Comparison of ENCODE assay signal across 13 cellular contexts in the genomic region with DNA sequence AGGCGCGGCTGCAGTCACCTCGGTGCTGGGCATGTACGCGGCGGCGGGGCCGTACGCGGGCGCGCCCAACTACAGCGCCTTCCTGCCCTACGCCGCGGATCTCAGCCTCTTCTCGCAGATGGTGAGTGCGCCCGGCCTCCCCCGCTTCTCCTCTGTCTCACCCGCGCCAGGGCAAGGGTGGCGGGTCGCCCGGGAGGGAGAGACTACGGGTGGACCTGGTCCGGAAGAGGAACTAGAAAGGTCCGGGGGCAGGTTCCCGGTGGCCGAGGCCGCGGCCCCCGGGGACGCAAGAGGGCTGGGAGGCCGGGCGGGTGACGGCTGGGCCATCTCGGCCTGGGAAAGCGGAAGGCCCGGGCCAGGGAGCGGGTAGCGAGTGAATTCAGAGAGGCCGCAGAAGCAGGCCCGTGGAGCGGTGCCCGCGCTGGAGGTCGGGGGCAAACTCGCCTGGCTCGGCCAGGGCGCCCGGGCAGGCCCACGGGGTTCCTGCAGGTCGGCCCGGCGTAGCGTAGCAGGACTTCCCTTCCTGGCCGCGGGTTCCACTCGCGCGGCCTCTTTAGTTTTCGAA. TPM values are rescaled to one million over a fixed set of nuclear protein-coding genes. Genes with fewer than 3 reads are reported as not detected.
DNase-seq lines count a peak whose midpoint lies in the region; ATAC-seq and TF ChIP-seq lines count a peak whose summit lies in the region.
"Had no signal": no experiment of that assay in that cellular context is flagged by ENCODE, and none has a peak within 500 bp of the region (broad histone marks: within the 10 kb centered on the region; RNA-seq: fewer than 3 reads in every experiment).

No MANE protein-coding gene starts in this region.

- no peaks in the 10 kb centered on the region for H3K9me3 ChIP-seq in RWPE2 (ENCODE audit: severe bottlenecking)
- H3K9me3 ChIP-seq in psoas muscle: no peaks in the 10 kb centered on the region
- H3K9me3 ChIP-seq: gastroesophageal sphincter had no signal

- H3K36me3 ChIP-seq in RWPE2 (ENCODE audit: low read depth) (no peaks in the 10 kb centered on the region), psoas muscle (ENCODE audit: insufficient read depth in 1 of 2, low read depth in 1 of 2) (no peaks in the 10 kb centered on the region)
- H3K36me3 ChIP-seq: gastroesophageal sphincter had no signal

- H3K27me3 Mint-ChIP-seq in glutamatergic neuron (ENCODE audit: unreplicated experiment) (peaks cover 42% of the 10 kb centered on the region), osteocyte (ENCODE audit: unreplicated experiment) (peaks cover 8% of the 10 kb centered on the region)

- H3K27me3 ChIP-seq in RWPE2 (ENCODE audit: insufficient read depth, poor library complexity, severe bottlenecking): peaks cover 58% of the 10 kb centered on the region
- peaks cover 7 to 97% (median 56%) of the 10 kb centered on the region in 3 donors for H3K27me3 ChIP-seq in psoas muscle (ENCODE audit: insufficient read depth in 3 of 3, low read length in 2 of 3)

- H3K4me3 ChIP-seq in RWPE2 (ENCODE audit: severe bottlenecking) (peak overlapping the region; percentile 32), psoas muscle (no peak overlapping the region)

- TF ChIP-seq CTCF in GM10266 (IDR thresholded peaks at IDR 0.05; ENCODE audit: control insufficient read depth, insufficient read depth, low read depth, missing control alignments) (no peak), RWPE2 (IDR thresholded peaks at IDR 0.05; ENCODE audit: poor library complexity, severe bottlenecking) (no peak), glutamatergic neuron (IDR thresholded peaks at IDR 0.05; ENCODE audit: partially characterized antibody, unreplicated experiment) (no peak), osteocyte (IDR thresholded peaks at IDR 0.05) (no peak), psoas muscle (IDR thresholded peaks at IDR 0.05) (no peak)

- ATAC-seq in RWPE2 (ENCODE audit: low read depth) (no peak), HG03520 (IDR thresholded peaks at IDR 0.05; ENCODE audit: unreplicated experiment) (no peak), psoas muscle (no peak), HG03280 (IDR thresholded peaks at IDR 0.05; ENCODE audit: unreplicated experiment) (no peak)
- ATAC-seq: gastroesophageal sphincter had no signal

- 8% methylated on average over 38 to 63 of the region's 63 CpGs for WGBS in psoas muscle, 3 donors

- H3K27ac ChIP-seq in RWPE2 (ENCODE audit: poor library complexity, severe bottlenecking): no peak overlapping the region
- H3K27ac ChIP-seq in psoas muscle: no peak overlapping the region
- H3K27ac ChIP-seq: gastroesophageal sphincter had no signal

- peaks cover 24% of the 10 kb centered on the region for H3K9me3 Mint-ChIP-seq in glutamatergic neuron (ENCODE audit: unreplicated experiment)
- H3K9me3 Mint-ChIP-seq in osteocyte (ENCODE audit: unreplicated experiment): no peaks in the 10 kb centered on the region

- H3K4me1 Mint-ChIP-seq in glutamatergic neuron (ENCODE audit: low read depth, unreplicated experiment) (peaks cover 15% of the 10 kb centered on the region), osteocyte (ENCODE audit: unreplicated experiment) (peaks cover 28% of the 10 kb centered on the region)
- H3K4me1 Mint-ChIP-seq: central memory CD8-positive, alpha-beta T cell had no signal

- DNase-seq in GM10266 (ENCODE audit: extremely low spot score): peak; percentile 34
- DNase-seq in RWPE2 (ENCODE audit: low spot score): peak; percentile 63
- peak; percentile 55 for DNase-seq in glutamatergic neuron
- peak; percentile 84 for DNase-seq in osteocyte (ENCODE audit: extremely low spot score, unreplicated experiment)
- no peak for DNase-seq in psoas muscle
- no peak for DNase-seq in nucleus accumbens (lab: John Stamatoyannopoulos, UW)
- DNase-seq: activated CD8-positive, alpha-beta memory T cell treated with anti-CD3 and anti-CD28 coated beads, Interleukin-2, amount 50 U/mL, for 4 hours; stimulated activated naive CD4-positive, alpha-beta T cell had no signal

- H3K4me3 Mint-ChIP-seq in glutamatergic neuron (ENCODE audit: unreplicated experiment): peak overlapping the region; percentile 97
- H3K4me3 Mint-ChIP-seq in osteocyte (ENCODE audit: unreplicated experiment): peak overlapping the region; percentile 87
- H3K4me3 Mint-ChIP-seq: central memory CD8-positive, alpha-beta T cell had no signal

- H3K4me1 ChIP-seq in RWPE2 (ENCODE audit: insufficient read depth, poor library complexity, severe bottlenecking) (no peaks in the 10 kb centered on the region), psoas muscle (no peaks in the 10 kb centered on the region)

- peak overlapping the region; percentile 71 for H3K27ac Mint-ChIP-seq in glutamatergic neuron (ENCODE audit: unreplicated experiment)
- peak overlapping the region; percentile 92 for H3K27ac Mint-ChIP-seq in osteocyte (ENCODE audit: unreplicated experiment)

- H3K36me3 Mint-ChIP-seq in glutamatergic neuron (ENCODE audit: unreplicated experiment) (peaks cover 9% of the 10 kb centered on the region), osteocyte (ENCODE audit: unreplicated experiment) (peaks cover 6% of the 10 kb centered on the region)

- intact Hi-C loops in psoas muscle (cut with DNase I): no loop called here

RNA-seq across cellular contexts. Expression of a gene that starts 0.7 kb away (rescaled TPM):
- total RNA-seq in glutamatergic neuron (ENCODE audit: unreplicated experiment) (69.3 TPM), osteocyte (11.8 and 12.0 TPM in 2 replicates), psoas muscle (not detected)
- not detected for polyA plus RNA-seq in psoas muscle
- total RNA-seq: T-helper 2 cell treated with Interferon-gamma antibody and Interleukin-4, amounts not matched to agents 100 ng/mL and 5 ng/mL, for 36 hours had no signal

Comparison
In these comparisons a context has a peak if more than half of its experiments do, and no peak if none do; other contexts are left out.
1. DNase-seq: peak in GM10266 (single experiment), RWPE2 (single experiment), glutamatergic neuron (single experiment) and osteocyte (single experiment); none in psoas muscle (0 of 2) and nucleus accumbens (0 of 56).
2. RNA of a gene that starts 0.7 kb away (total RNA-seq): 69.3 TPM in glutamatergic neuron (single experiment) and 11.8 to 12.0 TPM in osteocyte; not detected in psoas muscle; every median in the first group is over 10 times any median in the second.